Comparison of ENCODE assay signal across 1 cellular context in the genomic region with DNA sequence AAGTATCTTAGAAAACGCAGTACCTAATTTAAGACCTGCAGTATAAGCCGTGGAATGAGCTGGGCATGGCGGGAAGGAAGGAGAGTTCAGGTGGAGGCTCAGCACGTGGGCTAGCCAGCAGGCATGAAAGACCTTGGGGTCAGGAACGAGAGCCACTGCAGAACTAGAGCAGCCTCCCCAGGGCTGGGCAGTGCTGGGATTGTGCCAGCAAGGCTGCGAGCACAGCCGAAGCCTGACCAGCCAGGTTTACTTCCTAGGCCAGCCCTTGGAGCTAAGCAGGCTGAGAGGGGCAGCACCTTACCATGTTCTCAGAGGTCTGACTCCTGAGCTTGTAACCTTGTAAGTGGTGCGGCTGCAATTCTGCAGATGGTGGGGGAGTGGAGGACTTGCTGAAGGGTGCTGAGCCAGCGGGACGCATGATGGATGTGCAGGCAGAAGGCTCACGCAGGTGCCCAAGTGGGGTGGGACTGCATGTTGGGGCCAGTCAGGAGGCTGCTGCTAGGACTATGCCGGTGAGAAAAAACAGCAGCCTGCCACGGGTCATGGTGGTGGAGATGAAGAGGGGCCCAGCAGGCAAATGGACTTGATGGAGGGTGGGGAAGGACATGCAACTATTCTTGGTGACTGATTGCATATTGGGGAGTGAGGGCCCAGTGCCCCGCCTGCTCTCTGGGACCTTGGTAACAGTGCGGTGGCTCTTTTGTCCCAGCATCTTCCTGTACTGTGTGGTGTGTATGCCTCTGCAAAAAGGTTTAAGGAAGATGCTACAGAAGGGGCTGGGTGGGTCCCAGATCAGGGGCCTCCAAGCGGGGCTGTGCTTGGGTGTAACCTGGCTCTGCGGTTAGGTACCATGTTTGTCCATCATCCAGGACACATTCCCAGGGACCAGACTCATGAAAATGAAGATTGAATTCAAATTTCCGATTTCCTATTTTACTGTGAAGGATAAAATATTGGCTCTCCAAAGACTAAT.
TF ChIP-seq lines count a peak whose summit lies in the region.

No MANE protein-coding gene starts in this region.

TF ChIP-seq in IMR-90, 13 proteins besides CTCF, POLR2A, EP300 and RAD21 (continued from another document):
- no peak for TF ChIP-seq ELK1 (IDR thresholded peaks at IDR 0.05; ENCODE audit: borderline replicate concordance, low read depth, low read length)
- no peak for TF ChIP-seq NFE2L2 (IDR thresholded peaks at IDR 0.05; ENCODE audit: low read depth, low read length)
- TF ChIP-seq MAZ (IDR thresholded peaks at IDR 0.05; ENCODE audit: borderline replicate concordance, low read depth, low read length), result no peak
- TF ChIP-seq RCOR1 (IDR thresholded peaks at IDR 0.05; ENCODE audit: insufficient replicate concordance, low read length), result no peak
